In genomic region chr6:154731296-154732218, GRCh38 we compare ENCODE assay signal across 11 cellular contexts. TPM values are rescaled to one million over a fixed set of nuclear protein-coding genes. Genes with fewer than 3 reads are reported as not detected.
A peak's percentile ranks its signal among the peaks of the same experiment; 100 is the strongest.
DNase-seq lines count a peak whose midpoint lies in the region; ATAC-seq, FAIRE-seq and TF ChIP-seq lines count a peak whose summit lies in the region.
"Had no signal": no experiment of that assay in that cellular context is flagged by ENCODE, and none has a peak within 500 bp of the region (broad histone marks: within the 10 kb centered on the region; RNA-seq: fewer than 3 reads in every experiment).

No MANE protein-coding gene starts in this region.

- H4K91ac ChIP-seq in trophoblast cell (ENCODE audit: low read depth, low read length), result no peak overlapping the region

- peak overlapping the region; percentile 86; the same call in 1 of the 2 replicates for H2AFZ ChIP-seq in PC-3 (ENCODE audit: low read length)
- peak overlapping the region; percentile 94 for H2AFZ ChIP-seq in mammary epithelial cell (ENCODE audit: low read depth, low read length)
- H2AFZ ChIP-seq in trophoblast cell (ENCODE audit: insufficient read depth, low read length, poor library complexity), result no peak overlapping the region

- H3K4me2 ChIP-seq in PC-3 (ENCODE audit: low read length) (peak overlapping the region; percentile 92), mammary epithelial cell (ENCODE audit: insufficient read depth, low read depth, low read length) (peak overlapping the region; percentile 94), trophoblast cell (ENCODE audit: low read length) (no peak overlapping the region)

- H3K9me2 ChIP-seq in PC-3 (replicated peaks; ENCODE audit: low read length), result no peaks in the 10 kb centered on the region

- peaks cover 13% of the 10 kb centered on the region for H3K79me1 ChIP-seq in trophoblast cell (ENCODE audit: low read length)

- H4K20me1 ChIP-seq in PC-3 (ENCODE audit: low read length) (peaks cover 7% of the 10 kb centered on the region), mammary epithelial cell (ENCODE audit: insufficient read depth, low read length) (peaks cover under 1% of the 10 kb centered on the region)

- H4K12ac ChIP-seq in trophoblast cell (ENCODE audit: low read depth, low read length), result no peak overlapping the region

- no TSS peak for BruUV-seq in PC-3 (replicated peaks; lab: Mats Ljungman, UMichigan)
- no TSS peak for BruUV-seq in mammary epithelial cell (replicated peaks; lab: Mats Ljungman, UMichigan)

- no peak overlapping the region for H2BK120ac ChIP-seq in trophoblast cell (ENCODE audit: insufficient read depth, low read length, poor library complexity)

- H3K27me3 ChIP-seq in PC-3 (ENCODE audit: low read length), result no peaks in the 10 kb centered on the region
- no peaks in the 10 kb centered on the region for H3K27me3 ChIP-seq in mammary epithelial cell (ENCODE audit: insufficient read depth, low read length)
- H3K27me3 ChIP-seq in trophoblast cell (ENCODE audit: insufficient read depth, low read length), result no peaks in the 10 kb centered on the region

- no peak overlapping the region for H2BK12ac ChIP-seq in trophoblast cell (ENCODE audit: low read length)

- peak overlapping the region; percentile 79; the same call in 1 of the 2 replicates for H3K4me3 ChIP-seq in PC-3 (ENCODE audit: low read length)
- no peak overlapping the region for H3K4me3 ChIP-seq in mammary epithelial cell (replicated peaks in 1 of 3; ENCODE audit: insufficient read depth in 1 of 3, low read depth in 2 of 3, low read length in 3 of 3)
- H3K4me3 ChIP-seq in trophoblast cell (ENCODE audit: low read depth, low read length), result no peak overlapping the region

- H3F3A ChIP-seq in PC-3 (ENCODE audit: low read length, unreplicated experiment), result no peaks in the 10 kb centered on the region

- H3K79me2 ChIP-seq in PC-3 (ENCODE audit: low read length), result peaks cover 25% of the 10 kb centered on the region
- H3K79me2 ChIP-seq in mammary epithelial cell (ENCODE audit: insufficient read depth, low read length), result peaks cover 30% of the 10 kb centered on the region
- peaks cover 16% of the 10 kb centered on the region for H3K79me2 ChIP-seq in trophoblast cell (ENCODE audit: control insufficient read depth, insufficient read depth, low read length, poor library complexity)

- H2BK5ac ChIP-seq in trophoblast cell (ENCODE audit: low read depth, low read length, poor library complexity), result peak overlapping the region; percentile 43

- dilution Hi-C loops in mammary epithelial cell (cut with HindIII; ENCODE audit: low sequenced_read_pairs), result no loop called here

- DNase-seq in SHP77 treated with DMSO at 0.1 percent for 48 hours (lab: John Stamatoyannopoulos, UW) (peak; percentile 45), SHP77 (lab: John Stamatoyannopoulos, UW) (no peak), PC-3 (peak; percentile 5), mammary epithelial cell (no peak), trophoblast cell (peak in 1 of 2 donors; percentile 21), GM12892 (ENCODE audit: insufficient read length) (no peak), NOMO-1 treated with dmso at 0.1 percent for 144 hours (lab: John Stamatoyannopoulos, UW; ENCODE audit: unreplicated experiment) (no peak)
- DNase-seq: activated effector memory CD4-positive, alpha-beta T cell treated with anti-CD3 and anti-CD28 coated beads, Interleukin-2, amount 50 U/mL, for 16 hours; NCI-H1436 treated with DMSO at 0.1 percent for 48 hours had no signal

- H3K14ac ChIP-seq in trophoblast cell (ENCODE audit: low read length), result no peak overlapping the region

- TF ChIP-seq CTCF in PC-3 (conservative IDR thresholded peaks at IDR 0.05; ENCODE audit: low read depth, low read length), result no peak
- TF ChIP-seq CTCF in mammary epithelial cell (conservative IDR thresholded peaks at IDR 0.05 in 1 of 2, IDR thresholded peaks at IDR 0.05 in 1 of 2; ENCODE audit: extremely low read depth in 1 of 2, insufficient read depth in 1 of 2, low read depth in 1 of 2, low read length in 2 of 2), result no peak

- WGBS in mammary epithelial cell (ENCODE audit: low coverage, missing lambda C conversion rate), result 96% methylated on average over 18 of the region's 24 CpGs
- WGBS in trophoblast cell (ENCODE audit: extremely low coverage, insufficient coverage, insufficient read length), result no CpG with 5 or more reads among the region's 24 CpGs

- no peak for FAIRE-seq in GM12892 (lab: Jason Lieb, UNC)

- H3K4me1 ChIP-seq in PC-3 (ENCODE audit: insufficient read depth, low read length) (peaks cover 20% of the 10 kb centered on the region), mammary epithelial cell (ENCODE audit: insufficient read depth, low read length) (peaks cover 10% of the 10 kb centered on the region), trophoblast cell (ENCODE audit: control insufficient read depth in 1 of 2, insufficient read depth in 2 of 2, low read length in 2 of 2) (peaks cover 6 to 10% of the 10 kb centered on the region in 2 experiments)

- in situ Hi-C loops in mammary epithelial cell (cut with MboI; ENCODE audit: low sequenced_read_pairs in 2 of 2), result no loop called here

- H3K36me3 ChIP-seq in PC-3 (ENCODE audit: low read depth, low read length) (no peaks in the 10 kb centered on the region; the same call in 1 of the 2 replicates), mammary epithelial cell (ENCODE audit: insufficient read depth, low read length) (no peaks in the 10 kb centered on the region), trophoblast cell (ENCODE audit: control insufficient read depth in 1 of 2, insufficient read depth in 2 of 2, low read length in 2 of 2) (peaks cover 4 to 6% of the 10 kb centered on the region in 2 experiments)

- no peak for ATAC-seq in PC-3
- ATAC-seq in GM21381 (IDR thresholded peaks at IDR 0.05; ENCODE audit: unreplicated experiment), result no peak
- ATAC-seq: Right ventricle myocardium inferior had no signal

- TF ChIP-seq POLR2A in GM12892 (IDR thresholded peaks at IDR 0.05; ENCODE audit: low read depth, low read length), result no peak

- H3K9ac ChIP-seq in PC-3 (ENCODE audit: low read length), result no peak overlapping the region; the same call in 1 of the 2 replicates
- peak overlapping the region; percentile 38 for H3K9ac ChIP-seq in mammary epithelial cell (ENCODE audit: insufficient read depth, low read length)
- no peak overlapping the region for H3K9ac ChIP-seq in trophoblast cell (ENCODE audit: low read length)

- intact Hi-C loops in PC-3 (cut with micrococcal nuclease) (loop anchor here (2.0 to 5.0 kb wide), 2 partner anchors 57 to 61 kb away; no protein-coding TSS in a partner anchor), mammary epithelial cell (cut with micrococcal nuclease) (no loop called here)

- no peak overlapping the region for H3K23ac ChIP-seq in trophoblast cell (ENCODE audit: low read length)

- CTCF ChIA-PET in PC-3 (lab: Charles Lee), result no interaction called here
- CTCF ChIA-PET in mammary epithelial cell (lab: Charles Lee; ENCODE audit: low non-redundant PET), result no interaction called here

- H3K9me3 ChIP-seq in PC-3 (ENCODE audit: low read length) (no peaks in the 10 kb centered on the region), mammary epithelial cell (replicated peaks; ENCODE audit: insufficient read depth, low read length) (no peaks in the 10 kb centered on the region), trophoblast cell (ENCODE audit: insufficient read depth, low read depth, low read length) (no peaks in the 10 kb centered on the region)

- POLR2A ChIA-PET in PC-3 (lab: Charles Lee; ENCODE audit: unreplicated experiment), result interaction anchor here (0.7 kb wide), 1 partner anchor 22 kb away, joined by 3 read pairs; no protein-coding TSS in a partner anchor

- no peak overlapping the region for H3K4ac ChIP-seq in trophoblast cell (ENCODE audit: low read depth, low read length)

- peak overlapping the region; percentile 2 for H4K8ac ChIP-seq in trophoblast cell (ENCODE audit: low read depth, low read length)

- H3K27ac ChIP-seq in PC-3 (ENCODE audit: low read length), result no peak overlapping the region
- H3K27ac ChIP-seq in mammary epithelial cell (ENCODE audit: insufficient read depth, low read depth, low read length), result no peak overlapping the region
- no peak overlapping the region for H3K27ac ChIP-seq in trophoblast cell (ENCODE audit: low read depth, low read length)

- H2AK5ac ChIP-seq in trophoblast cell (ENCODE audit: low read length), result no peak overlapping the region

- no peak overlapping the region for H3K18ac ChIP-seq in trophoblast cell (ENCODE audit: low read length)

RNA-seq across cellular contexts. Expression of gene SCAF8, which starts 1.7 kb away (rescaled TPM):
- total RNA-seq in PC-3 (2014; rRNA removed), result 11.9 and 15.0 TPM in 2 replicates
- 10 to 100 TPM; 31.8 to 36.9 TPM for total RNA-seq in mammary epithelial cell
- 15.5 TPM for polyA plus RNA-seq in mammary epithelial cell
- 32.6 TPM for polyA minus RNA-seq in mammary epithelial cell
- 24.2 and 25.5 TPM in 2 replicates for polyA plus RNA-seq in trophoblast cell (2013)
- polyA plus RNA-seq in GM12892 (2012; ENCODE audit: missing spikeins), result 17.5 TPM

Comparison
In these comparisons a context has a peak if more than half of its experiments do, and no peak if none do; other contexts are left out.
1. DNase-seq: peak in SHP77 treated with DMSO at 0.1 percent for 48 hours (single experiment) and PC-3 (single experiment); none in SHP77 (0 of 2), mammary epithelial cell (single experiment), GM12892 (single experiment) and NOMO-1 treated with dmso at 0.1 percent for 144 hours (single experiment).